In genomic region chr18:61765097-61765496, GRCh38 we compare ENCODE assay signal across 11 cellular contexts.
DNase-seq lines count a peak whose midpoint lies in the region; ATAC-seq and TF ChIP-seq lines count a peak whose summit lies in the region.
"Had no signal": no experiment of that assay in that cellular context is flagged by ENCODE, and none has a peak within 500 bp of the region (broad histone marks: within the 10 kb centered on the region; RNA-seq: fewer than 3 reads in every experiment).

No MANE protein-coding gene starts in this region.

- H3K36me3 ChIP-seq in RWPE2 (ENCODE audit: low read depth), result no peaks in the 10 kb centered on the region
- no peaks in the 10 kb centered on the region for H3K36me3 ChIP-seq in gastroesophageal sphincter

- H3K4me1 ChIP-seq in RWPE2 (ENCODE audit: insufficient read depth, poor library complexity, severe bottlenecking) (no peaks in the 10 kb centered on the region), gastroesophageal sphincter (no peaks in the 10 kb centered on the region)

- peak; percentile 31; the same call in 1 of the 3 replicates for ATAC-seq in RWPE2 (ENCODE audit: low read depth)
- no peak for ATAC-seq in GM18870 (IDR thresholded peaks at IDR 0.05; ENCODE audit: unreplicated experiment)
- no peak for ATAC-seq in HG02840 (IDR thresholded peaks at IDR 0.05; ENCODE audit: low FRiP score, unreplicated experiment)
- ATAC-seq in gastroesophageal sphincter, result no peak

- H3K4me3 ChIP-seq in RWPE2 (ENCODE audit: severe bottlenecking) (no peak overlapping the region), gastroesophageal sphincter (no peak overlapping the region)

- WGBS in gastroesophageal sphincter (ENCODE audit: low coverage in 1 of 2), 2 donors, result 31 to 74% methylated on average over 5 to 6 of the region's 6 CpGs

- H3K27me3 ChIP-seq in RWPE2 (ENCODE audit: insufficient read depth, poor library complexity, severe bottlenecking), result no peaks in the 10 kb centered on the region
- no peaks in the 10 kb centered on the region for H3K27me3 ChIP-seq in gastroesophageal sphincter

- no peak for TF ChIP-seq EP300 in gastroesophageal sphincter (IDR thresholded peaks at IDR 0.05)

- TF ChIP-seq POLR2A in gastroesophageal sphincter (IDR thresholded peaks at IDR 0.05), result no peak

- no peak overlapping the region for H3K27ac ChIP-seq in RWPE2 (ENCODE audit: poor library complexity, severe bottlenecking)
- no peak overlapping the region for H3K27ac ChIP-seq in gastroesophageal sphincter
- H3K27ac ChIP-seq: 22Rv1, RWPE1 had no signal

- TF ChIP-seq CTCF in RWPE2 (IDR thresholded peaks at IDR 0.05; ENCODE audit: poor library complexity, severe bottlenecking) (no peak), gastroesophageal sphincter (IDR thresholded peaks at IDR 0.05) (no peak)

- peak; percentile 8 for DNase-seq in NCI-H82 (lab: John Stamatoyannopoulos, UW)
- no peak for DNase-seq in NCI-H82 treated with DMSO at 0.1 percent for 48 hours (lab: John Stamatoyannopoulos, UW; ENCODE audit: unreplicated experiment)
- DNase-seq in RWPE2 (ENCODE audit: low spot score), result no peak
- peak; percentile 49 for DNase-seq in fibroblast of peridontal ligament (ENCODE audit: extremely low read depth)
- peak; percentile 28 for DNase-seq in renal cortical epithelial cell (ENCODE audit: low read depth)
- DNase-seq: stimulated activated CD8-positive, alpha-beta memory T cell treated with anti-CD3 and anti-CD28 coated beads, Interleukin-4, amount 100 ng/mL, for 48 hours had no signal

- no peaks in the 10 kb centered on the region for H3K9me3 ChIP-seq in RWPE2 (ENCODE audit: severe bottlenecking)
- no peaks in the 10 kb centered on the region for H3K9me3 ChIP-seq in gastroesophageal sphincter

Comparison
In these comparisons a context has a peak if more than half of its experiments do, and no peak if none do; other contexts are left out.
1. DNase-seq: peak in NCI-H82 (single experiment), fibroblast of peridontal ligament (single experiment) and renal cortical epithelial cell (single experiment); none in NCI-H82 treated with DMSO at 0.1 percent for 48 hours (single experiment) and RWPE2 (single experiment).